In genomic region chr7:3168370-3168769, GRCh38 we compare ENCODE assay signal across 17 cellular contexts.
DNase-seq lines count a peak whose midpoint lies in the region; ATAC-seq, FAIRE-seq and TF ChIP-seq lines count a peak whose summit lies in the region.
"Had no signal": no experiment of that assay in that cellular context is flagged by ENCODE, and none has a peak within 500 bp of the region (broad histone marks: within the 10 kb centered on the region; RNA-seq: fewer than 3 reads in every experiment).

No MANE protein-coding gene starts in this region.

- H3K23ac ChIP-seq in H1 (ENCODE audit: insufficient read length) (no peak overlapping the region), neuronal stem cell (ENCODE audit: low read depth, low read length, poor library complexity) (peak overlapping the region; percentile 38)

- WGBS in HepG2 (ENCODE audit: low lambda C conversion rate) = 89% methylated on average over 6 of the region's 12 CpGs
- 91% methylated on average over 1 of the region's 12 CpGs for WGBS in right lobe of liver (ENCODE audit: insufficient coverage, low coverage, low lambda C conversion rate, missing lambda C conversion rate)
- WGBS in H1 (ENCODE audit: extremely low coverage in 1 of 2, insufficient coverage in 1 of 2, insufficient read length in 1 of 2, insufficient replicate concordance in 2 of 2, low coverage in 1 of 2, low lambda C conversion rate in 2 of 2, missing lambda C conversion rate in 1 of 2), 2 experiments = 98% methylated on average over 12 of the region's 12 CpGs; no CpG with 5 or more reads in 1 of the 2 experiments
- no CpG with 5 or more reads among the region's 12 CpGs for WGBS in neuronal stem cell (ENCODE audit: extremely low coverage in 2 of 2, insufficient read length in 2 of 2, insufficient replicate concordance in 1 of 2), 2 donors

- no peak overlapping the region for H4K8ac ChIP-seq in H1 (ENCODE audit: extremely low read depth, insufficient read depth, low read length)
- H4K8ac ChIP-seq in neuronal stem cell (ENCODE audit: low read depth, low read length) = no peak overlapping the region

- in situ Hi-C loops in HepG2 (cut with HindIII; ENCODE audit: extremely low pct_ligation_motif_present, low pct_unique_long_range_greater_than_20kb) = no loop called here

- H3K79me1 ChIP-seq in H1 (ENCODE audit: low read depth, low read length) (no peaks in the 10 kb centered on the region), neuronal stem cell (ENCODE audit: low read depth, low read length) (no peaks in the 10 kb centered on the region)

- CTCF ChIA-PET in HepG2 (lab: Yijun Ruan, JAX; ENCODE audit: low intra/inter-chr PET ratio, low total read pairs) = no interaction called here
- CTCF ChIA-PET in H1 (lab: Charles Lee; ENCODE audit: partially characterized antibody) = interaction anchor here (0.6 to 1.3 kb wide), 2 partner anchors 216 to 231 kb away, joined by 3 read pairs; no protein-coding TSS in a partner anchor

- TF ChIP-seq CTCF in HepG2 (CRISPR knock-in tag; IDR thresholded peaks at IDR 0.05) = no peak
- TF ChIP-seq CTCF in right lobe of liver (IDR thresholded peaks at IDR 0.05) = no peak
- TF ChIP-seq CTCF in H1 (IDR thresholded peaks at IDR 0.05; ENCODE audit: control extremely low read depth in 1 of 3, insufficient read depth in 1 of 3, low read depth in 1 of 3, low read length in 3 of 3) = no peak

- H3K27me3 ChIP-seq in HepG2 (ENCODE audit: control insufficient read depth in 1 of 2, insufficient read depth in 2 of 2, low read length in 2 of 2) (no peaks in the 10 kb centered on the region), right lobe of liver (no peaks in the 10 kb centered on the region), H1 (replicated peaks in 1 of 4; ENCODE audit: control insufficient read depth in 3 of 4, extremely low read depth in 1 of 4, insufficient read depth in 3 of 4, low read length in 3 of 4) (no peaks in the 10 kb centered on the region), neuronal stem cell (ENCODE audit: control insufficient read depth in 3 of 3, insufficient read depth in 3 of 3, low read depth in 1 of 3, low read length in 3 of 3) (no peaks in the 10 kb centered on the region)
- H3K27me3 ChIP-seq: BLaER1 had no signal

- H3K18ac ChIP-seq in H1 (ENCODE audit: extremely low read depth, low read length) (peak overlapping the region; percentile 2; the same call in 1 of the 2 replicates), neuronal stem cell (ENCODE audit: low read length) (no peak overlapping the region)

- H2BK20ac ChIP-seq in H1 (ENCODE audit: low read length) = no peak overlapping the region

- H2AK5ac ChIP-seq in H1 (ENCODE audit: low read depth, low read length) (no peak overlapping the region), neuronal stem cell (ENCODE audit: low read depth, low read length) (no peak overlapping the region)

- H4K20me1 ChIP-seq in HepG2 (ENCODE audit: insufficient read depth, low read length) (no peaks in the 10 kb centered on the region), H1 (replicated peaks in 1 of 2; ENCODE audit: control insufficient read depth in 1 of 2, insufficient read depth in 2 of 2, low read length in 2 of 2) (no peaks in the 10 kb centered on the region)
- H4K20me1 ChIP-seq: BLaER1 had no signal

- no peak for TF ChIP-seq EP300 in HepG2 (IDR thresholded peaks at IDR 0.05; ENCODE audit: low read depth in 2 of 2, low read length in 2 of 2)
- no peak for TF ChIP-seq EP300 in HepG2 (CRISPR knock-in tag; IDR thresholded peaks at IDR 0.05; ENCODE audit: borderline replicate concordance)
- TF ChIP-seq EP300 in H1 (IDR thresholded peaks at IDR 0.05; ENCODE audit: borderline replicate concordance in 1 of 2, low read depth in 2 of 2, low read length in 2 of 2) = no peak

- H3K4ac ChIP-seq in H1 (replicated peaks; ENCODE audit: insufficient read length, low read depth, low read length) (no peak overlapping the region), neuronal stem cell (ENCODE audit: low read length) (no peak overlapping the region)

- H3K9ac ChIP-seq in HepG2 (ENCODE audit: insufficient read depth, low read depth, low read length) = no peak overlapping the region
- H3K9ac ChIP-seq in H1 (replicated peaks in 1 of 4; ENCODE audit: extremely low read depth in 1 of 4, low read depth in 3 of 4, low read length in 3 of 4) = no peak overlapping the region
- H3K9ac ChIP-seq in neuronal stem cell (ENCODE audit: low read depth, low read length, poor library complexity) = no peak overlapping the region
- H3K9ac ChIP-seq: BLaER1, GM23248 had no signal

- no peaks in the 10 kb centered on the region for H3K36me3 ChIP-seq in HepG2 (replicated peaks in 1 of 2; ENCODE audit: control insufficient read depth in 1 of 2, insufficient read depth in 2 of 2, low read length in 2 of 2)
- H3K36me3 ChIP-seq in right lobe of liver = no peaks in the 10 kb centered on the region
- H3K36me3 ChIP-seq in H1 (ENCODE audit: control insufficient read depth in 2 of 4, insufficient read depth in 4 of 4, low read length in 3 of 4) = no peaks in the 10 kb centered on the region
- H3K36me3 ChIP-seq in neuronal stem cell (replicated peaks in 1 of 2; ENCODE audit: control insufficient read depth in 2 of 2, insufficient read depth in 2 of 2, low read length in 2 of 2) = no peaks in the 10 kb centered on the region
- H3K36me3 ChIP-seq: BLaER1 had no signal

- H3K9me3 ChIP-seq in HepG2 (ENCODE audit: low read length) (no peaks in the 10 kb centered on the region), right lobe of liver (no peaks in the 10 kb centered on the region), H1 (ENCODE audit: insufficient read depth in 2 of 2, low read depth in 1 of 2, low read length in 1 of 2) (no peaks in the 10 kb centered on the region), neuronal stem cell (replicated peaks in 1 of 2; ENCODE audit: control insufficient read depth in 2 of 2, insufficient read depth in 1 of 2, low read depth in 1 of 2, low read length in 2 of 2) (peaks cover 2% of the 10 kb centered on the region in 2 donors)

- peak overlapping the region; percentile 59; the same call in 1 of the 2 replicates for H3K4me2 ChIP-seq in HepG2 (ENCODE audit: low read depth, low read length)
- H3K4me2 ChIP-seq in H1 (ENCODE audit: insufficient read depth in 1 of 2, low read depth in 2 of 2, low read length in 2 of 2) = no peak overlapping the region; a peak in 1 of 4 replicates
- no peak overlapping the region for H3K4me2 ChIP-seq in neuronal stem cell (ENCODE audit: insufficient read depth, low read length, poor library complexity, severe bottlenecking)
- H3K4me2 ChIP-seq: BLaER1 had no signal

- H2AFZ ChIP-seq in HepG2 (ENCODE audit: low read length) (no peak overlapping the region), H1 (ENCODE audit: low read length) (no peak overlapping the region), neuronal stem cell (ENCODE audit: low read length) (no peak overlapping the region)
- H2AFZ ChIP-seq: GM23248 had no signal

- ATAC-seq in HepG2 (no peak), right lobe of liver (no peak)

- H4K5ac ChIP-seq in H1 (ENCODE audit: insufficient read length, low read depth, low read length) = no peak overlapping the region

- no peak overlapping the region for H3K56ac ChIP-seq in H1 (replicated peaks; ENCODE audit: insufficient read length, low read depth, low read length)

- H4K91ac ChIP-seq in H1 (replicated peaks; ENCODE audit: insufficient read length, low read length) = no peak overlapping the region
- no peak overlapping the region for H4K91ac ChIP-seq in neuronal stem cell (ENCODE audit: low read depth, low read length, poor library complexity)

- H3K4me3 ChIP-seq in HepG2 (replicated peaks in 1 of 3; ENCODE audit: insufficient read depth in 1 of 3, low read depth in 2 of 3, low read length in 3 of 3) = no peak overlapping the region
- H3K4me3 ChIP-seq in right lobe of liver = no peak overlapping the region
- H3K4me3 ChIP-seq in H1 (ENCODE audit: extremely low read depth in 1 of 4, insufficient read depth in 2 of 4, low read depth in 3 of 4, low read length in 4 of 4) = no peak overlapping the region
- H3K4me3 ChIP-seq in neuronal stem cell (ENCODE audit: low read length in 2 of 2) = no peak overlapping the region
- H3K4me3 ChIP-seq: BLaER1, GM23248 had no signal

- H2BK5ac ChIP-seq in H1 (ENCODE audit: low read depth, low read length) = no peak overlapping the region
- no peak overlapping the region for H2BK5ac ChIP-seq in neuronal stem cell (ENCODE audit: low read length)

- H2BK120ac ChIP-seq in H1 (replicated peaks; ENCODE audit: low read depth, low read length) (no peak overlapping the region), neuronal stem cell (ENCODE audit: low read depth, low read length) (no peak overlapping the region)

- H2BK15ac ChIP-seq in H1 (ENCODE audit: low read length) (0 out of 2 replicates have a peak overlapping the region, but pooled peaks have one; percentile 21), neuronal stem cell (ENCODE audit: low read length) (peak overlapping the region; percentile 3)

- H3K23me2 ChIP-seq in H1 (ENCODE audit: low read depth, low read length) = no peaks in the 10 kb centered on the region

- TF ChIP-seq POLR2A in HepG2 (IDR thresholded peaks at IDR 0.05; ENCODE audit: insufficient read depth in 1 of 2, low read depth in 2 of 2, low read length in 2 of 2) (no peak), right lobe of liver (IDR thresholded peaks at IDR 0.05) (no peak), H1 (IDR thresholded peaks at IDR 0.05; ENCODE audit: control extremely low read depth in 1 of 2, low read depth in 2 of 2, low read length in 2 of 2) (no peak)

- no TSS peak for BruUV-seq in HepG2 (replicated peaks; lab: Mats Ljungman, UMichigan)

- H3K14ac ChIP-seq in H1 (ENCODE audit: insufficient read length) (no peak overlapping the region), neuronal stem cell (ENCODE audit: low read length) (peak overlapping the region; percentile 72)

- TF ChIP-seq RAD21 in HepG2 (CRISPR knock-in tag; IDR thresholded peaks at IDR 0.05) (no peak), H1 (IDR thresholded peaks at IDR 0.05 in 1 of 2, conservative IDR thresholded peaks at IDR 0.05 in 1 of 2; ENCODE audit: low read depth in 2 of 2, low read length in 2 of 2) (no peak)

- FAIRE-seq in HepG2 (lab: Jason Lieb, UNC) = no peak
- FAIRE-seq in H1 (lab: Jason Lieb, UNC) = no peak
- FAIRE-seq: A204.1, GM12892, GM18507 had no signal

- intact Hi-C loops in HepG2 (cut with micrococcal nuclease; ENCODE audit: unreplicated experiment) (no loop called here), right lobe of liver (cut with DNase I) (no loop called here)

- H3K27ac ChIP-seq in HepG2 (ENCODE audit: extremely low read length, insufficient read depth, low read length) (no peak overlapping the region), right lobe of liver (no peak overlapping the region), H1 (ENCODE audit: low read depth, low read length) (no peak overlapping the region), neuronal stem cell (replicated peaks; ENCODE audit: low read length) (no peak overlapping the region)
- H3K27ac ChIP-seq: BLaER1, GM23248 had no signal

- H3K79me2 ChIP-seq in HepG2 (ENCODE audit: insufficient read depth, low read length) (no peaks in the 10 kb centered on the region), H1 (ENCODE audit: control insufficient read depth in 1 of 2, insufficient read depth in 2 of 2, low read length in 2 of 2) (no peaks in the 10 kb centered on the region)

- H2BK12ac ChIP-seq in H1 (ENCODE audit: low read depth, low read length) (peak overlapping the region; percentile 29; the same call in 1 of the 2 replicates), neuronal stem cell (ENCODE audit: low read length) (no peak overlapping the region)

- POLR2A ChIA-PET in HepG2 (lab: Yijun Ruan, JAX) (no interaction called here), H1 (lab: Charles Lee; ENCODE audit: partially characterized antibody) (no interaction called here)

- H3K4me1 ChIP-seq in HepG2 (ENCODE audit: insufficient read depth, low read length) = peaks cover 73% of the 10 kb centered on the region
- no peaks in the 10 kb centered on the region for H3K4me1 ChIP-seq in right lobe of liver
- H3K4me1 ChIP-seq in H1 (replicated peaks in 1 of 4; ENCODE audit: control insufficient read depth in 3 of 4, insufficient read depth in 4 of 4, low read length in 3 of 4) = peaks cover 0 to 5% (median 0%) of the 10 kb centered on the region in 4 experiments; a peak in 2 of 7 replicates
- H3K4me1 ChIP-seq in neuronal stem cell (ENCODE audit: control insufficient read depth in 2 of 2, insufficient read depth in 1 of 2, low read depth in 1 of 2, low read length in 2 of 2) = peaks cover 2 to 4% of the 10 kb centered on the region in 2 donors
- H3K4me1 ChIP-seq: BLaER1 had no signal

- DNase-seq in HepG2 (ENCODE audit: low spot score) = no peak
- no peak for DNase-seq in right lobe of liver
- no peak for DNase-seq in H1 (ENCODE audit: low read depth in 1 of 2, low spot score in 2 of 2)
- DNase-seq in neuronal stem cell (ENCODE audit: low spot score) = no peak
- no peak for DNase-seq in effector CD4-positive, alpha-beta T cell
- DNase-seq in AML-193 (lab: John Stamatoyannopoulos, UW) = no peak
- DNase-seq: ACHN; CD4-positive, alpha-beta memory T cell; DMS153; DMS79; GDM1; GM23248; H7 had no signal
